Comparison of ENCODE assay signal across 8 cellular contexts in the genomic region with DNA sequence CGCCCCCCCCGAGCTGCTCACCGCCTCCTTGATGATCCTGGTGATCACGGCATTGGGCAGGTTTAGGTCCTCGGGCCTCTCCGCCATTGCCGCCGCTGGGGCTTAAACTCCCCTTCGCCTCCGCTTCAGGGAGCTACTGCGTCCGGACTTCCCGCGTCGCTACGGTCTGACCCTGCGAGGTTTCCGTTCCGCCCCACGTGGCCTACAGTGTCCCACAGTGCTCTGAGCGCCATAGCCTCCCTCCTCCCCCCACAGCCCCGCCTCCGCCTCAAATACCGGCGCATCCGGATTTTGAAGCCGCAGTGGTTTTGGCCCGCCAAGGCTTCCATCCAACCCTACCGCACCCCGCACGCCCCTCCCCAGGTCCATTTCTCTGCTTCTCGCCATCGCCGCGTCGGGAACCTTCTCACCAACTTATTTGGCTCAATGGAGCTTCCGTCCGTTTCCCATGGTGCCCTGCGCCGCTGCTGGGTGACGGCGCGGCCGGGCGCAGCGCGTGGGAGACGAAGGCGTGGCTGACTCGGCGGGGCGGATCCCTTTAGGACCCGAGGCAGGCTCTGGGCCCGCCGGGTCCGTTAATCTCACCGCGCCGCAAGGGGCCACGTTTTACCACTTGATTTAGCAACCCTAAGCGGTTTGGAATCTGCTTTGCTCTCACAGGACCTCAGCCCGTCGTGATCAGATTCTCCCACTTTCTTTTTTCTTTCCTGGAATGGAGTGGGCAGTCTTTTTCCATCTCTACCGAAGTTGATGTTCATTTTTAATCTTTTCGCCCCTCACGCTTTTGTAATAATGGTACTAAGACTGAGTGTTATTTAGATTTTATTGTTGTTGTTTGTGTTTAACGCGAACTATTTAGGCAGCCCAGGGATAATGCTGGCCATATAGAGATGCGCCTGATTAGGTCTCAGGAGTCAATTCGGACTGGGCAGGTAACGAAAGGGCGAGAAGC. TPM values are rescaled to one million over a fixed set of nuclear protein-coding genes. Genes with fewer than 3 reads are reported as not detected.
DNase-seq lines count a peak whose midpoint lies in the region; ATAC-seq, FAIRE-seq and TF ChIP-seq lines count a peak whose summit lies in the region.

A gene with protein sequence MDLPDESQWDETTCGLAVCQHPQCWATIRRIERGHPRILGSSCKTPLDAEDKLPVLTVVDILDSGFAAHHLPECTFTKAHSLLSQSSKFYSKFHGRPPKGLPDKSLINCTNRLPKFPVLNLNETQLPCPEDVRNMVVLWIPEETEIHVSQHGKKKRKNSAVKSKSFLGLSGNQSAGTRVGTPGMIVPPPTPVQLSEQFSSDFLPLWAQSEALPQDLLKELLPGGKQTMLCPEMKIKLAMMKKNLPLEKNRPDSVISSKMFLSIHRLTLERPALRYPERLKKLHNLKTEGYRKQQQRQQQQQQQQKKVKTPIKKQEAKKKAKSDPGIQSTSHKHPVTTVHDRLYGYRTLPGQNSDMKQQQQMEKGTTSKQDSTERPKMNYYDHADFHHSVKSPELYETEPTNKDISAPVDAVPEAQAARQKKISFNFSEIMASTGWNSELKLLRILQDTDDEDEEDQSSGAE (plus strand): TSS at position 541 of the 952 bp plus-strand sequence. CDS start 2,747 bp downstream, outside the sequence.
POLE3 (minus strand) TSS at position 469 of the 952 bp plus-strand sequence; CDS start at position 87, 382 bp downstream.

- peak; percentile 79 for FAIRE-seq in H54 (lab: Jason Lieb, UNC)

- H3K27ac ChIP-seq in RWPE1, result peak within 1 kb of the TSS; percentile 95

- peak within 1 kb of the TSS; percentile 92 to 99 (median 95) for H3K4me3 Mint-ChIP-seq in nephron

- TF ChIP-seq CTCF in RWPE1 (conservative IDR thresholded peaks at IDR 0.05; ENCODE audit: low read depth) (no peak), fibroblast of the aortic adventitia (IDR thresholded peaks at IDR 0.05; ENCODE audit: insufficient read depth, low read length) (no peak), nephron (IDR thresholded peaks at IDR 0.05; ENCODE audit: unreplicated experiment in 3 of 3) (peak in 1 of 3 experiments; percentile 9)

- H3K27ac Mint-ChIP-seq in nephron, result peak within 1 kb of the TSS; percentile 99 to 100 (median 100)

- peak; percentile 97 for DNase-seq in ELF-1 (ENCODE audit: low read depth, low spot score)
- DNase-seq in H54 (ENCODE audit: insufficient read length, low spot score), result peak; percentile 84
- peak; percentile 95 for DNase-seq in LoVo (ENCODE audit: low spot score)
- DNase-seq in RWPE1 (ENCODE audit: low spot score), result peak; percentile 99
- peak; percentile 92 for DNase-seq in activated effector memory CD4-positive, alpha-beta T cell treated with Interleukin-2 at 50 U/mL for 16 hours
- peak; percentile 93 for DNase-seq in fibroblast of the aortic adventitia (ENCODE audit: low read depth)
- peak; percentile 97 for DNase-seq in stimulated activated naive CD8-positive, alpha-beta T cell treated with anti-CD3 and anti-CD28 coated beads, Interleukin-15, Interleukin-2, amounts not matched to agents 100 U/mL and 50 U/mL, for 24 hours

- H3K36me3 Mint-ChIP-seq in nephron (ENCODE audit: low read depth), result peaks cover 27% of the 10 kb centered on the region

- POLR2A ChIA-PET in RWPE1 (lab: Yijun Ruan, JAX; ENCODE audit: low non-redundant PET), result interaction anchor here (0.6 to 1.2 kb wide), 10 partner anchors 12 to 156 kb away, joined by 3 to 20 read pairs (median 4); partner anchors contain the start of genes CDC26, HDHD3, PRPF4 and RNF183

- H3K4me1 Mint-ChIP-seq in nephron, result peaks cover 21% of the 10 kb centered on the region

- TF ChIP-seq POLR2A in H54 (IDR thresholded peaks at IDR 0.05; ENCODE audit: low read depth, low read length), result peak; percentile 55

- peak within 1 kb of the TSS; percentile 98 for H3K4me3 ChIP-seq in fibroblast of the aortic adventitia (ENCODE audit: low read depth, low read length)

- CTCF ChIA-PET in RWPE1 (lab: Yijun Ruan, JAX), result interaction anchor here (0.5 to 1.9 kb wide), 9 partner anchors 9 to 1234 kb away, joined by 3 to 8 read pairs (median 4); partner anchors contain the start of gene ALAD

- no peaks in the 10 kb centered on the region for H3K27me3 Mint-ChIP-seq in nephron (ENCODE audit: low read depth)

- ATAC-seq in stimulated activated naive CD8-positive, alpha-beta T cell treated with anti-CD3 and anti-CD28 coated beads, Interleukin-15, Interleukin-2, amounts not matched to agents 100 U/mL and 50 U/mL, for 24 hours, result peak; percentile 96

- no peaks in the 10 kb centered on the region for H3K9me3 Mint-ChIP-seq in nephron

RNA-seq across cellular contexts. Expression of the first gene that starts in this region (rescaled TPM):
- total RNA-seq in fibroblast of the aortic adventitia (ENCODE audit: low replicate concordance), result 0.63 and 1.7 TPM in 2 replicates

RNA-seq across cellular contexts. Expression of gene POLE3, which starts in this region (rescaled TPM):
- total RNA-seq in fibroblast of the aortic adventitia (ENCODE audit: low replicate concordance), result 15.5 and 49.7 TPM in 2 replicates

Comparison
In these comparisons a context has a peak if more than half of its experiments do, and no peak if none do; other contexts are left out.
1. Peak in every context shown above with its lines: DNase-seq, ATAC-seq, H3K4me3 ChIP-seq and H3K27ac ChIP-seq.